30 cellular contexts compared by ENCODE assay signal in the genomic region with DNA sequence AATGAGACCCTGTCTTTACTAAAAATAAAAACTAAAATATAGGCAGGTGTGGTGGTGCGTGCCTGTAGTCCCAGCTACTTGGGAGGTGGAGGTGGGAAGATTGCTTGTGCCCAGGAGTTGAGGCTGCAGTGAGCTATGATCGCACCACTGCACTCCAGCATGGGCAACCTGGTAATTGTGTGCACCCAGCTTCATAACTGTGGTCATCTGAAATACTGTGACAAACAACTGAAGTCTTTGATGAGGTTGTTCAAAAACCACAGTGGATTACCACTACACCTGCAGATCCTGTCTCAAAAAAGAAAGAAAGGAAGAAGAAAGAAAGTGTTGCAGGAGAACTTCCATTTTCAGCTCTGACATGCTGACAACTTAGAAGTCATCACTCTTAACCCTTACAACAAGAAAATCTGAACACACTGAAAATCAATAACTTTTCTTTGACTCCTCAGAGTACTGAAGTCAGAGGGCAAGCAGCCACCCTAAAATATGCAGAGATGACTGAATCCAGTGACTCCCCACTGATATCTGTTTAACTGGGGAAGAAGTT. TPM values are rescaled to one million over a fixed set of nuclear protein-coding genes. Genes with fewer than 3 reads are reported as not detected.
DNase-seq lines count a peak whose midpoint lies in the region; TF ChIP-seq lines count a peak whose summit lies in the region.
"Had no signal": no experiment of that assay in that cellular context is flagged by ENCODE, and none has a peak within 500 bp of the region (broad histone marks: within the 10 kb centered on the region; RNA-seq: fewer than 3 reads in every experiment).

No MANE protein-coding gene starts in this region.

- intact Hi-C loops in activated CD4-positive, alpha-beta memory T cell treated with anti-CD3 and anti-CD28 coated beads for 36 hours (cut with micrococcal nuclease) = loop anchor here (2.0 kb wide), 1 partner anchor 15 kb away; no protein-coding TSS in a partner anchor
- intact Hi-C loops in OCI-LY7 (cut with micrococcal nuclease; ENCODE audit: unreplicated experiment) = loop anchor here (1.0 kb wide), 1 partner anchor 14 kb away; a partner anchor contains a TSS

- H3K4me3 ChIP-seq in BLaER1 treated with 17β-estradiol and CSF1 and Interleukin-3, amounts not matched to agents 10 nM and 100 nM = no peak overlapping the region
- no peak overlapping the region for H3K4me3 ChIP-seq in OCI-LY7 (ENCODE audit: low read depth, low read length, poor library complexity, severe bottlenecking)
- H3K4me3 ChIP-seq: adrenal gland, ovary, right atrium auricular region, transverse colon had no signal

- no peak overlapping the region for H3K27ac ChIP-seq in BLaER1 treated with 17β-estradiol and CSF1 and Interleukin-3, amounts not matched to agents 10 nM and 100 nM
- H3K27ac ChIP-seq in OCI-LY7 (ENCODE audit: low read depth, low read length, poor library complexity, severe bottlenecking) = peak overlapping the region; percentile 25
- H3K27ac ChIP-seq: adrenal gland, ovary, right atrium auricular region, transverse colon had no signal

- H3K79me2 ChIP-seq in OCI-LY7 (ENCODE audit: insufficient read depth, low read depth, low read length) = no peaks in the 10 kb centered on the region

- no peaks in the 10 kb centered on the region for H4K20me1 ChIP-seq in BLaER1 treated with 17β-estradiol and CSF1 and Interleukin-3, amounts not matched to agents 10 nM and 100 nM
- H4K20me1 ChIP-seq in OCI-LY7 (ENCODE audit: insufficient read depth, low read length) = no peaks in the 10 kb centered on the region

- H3K27me3 ChIP-seq in BLaER1 treated with 17β-estradiol and CSF1 and Interleukin-3, amounts not matched to agents 10 nM and 100 nM = no peaks in the 10 kb centered on the region
- H3K27me3 ChIP-seq: ovary, right atrium auricular region had no signal

- peaks cover 21% of the 10 kb centered on the region for H3K9me3 Mint-ChIP-seq in activated CD4-positive, alpha-beta memory T cell treated with anti-CD3 and anti-CD28 coated beads, Interleukin-2, amount 10 ng/mL, durations not matched to agents 7 days and 5 days
- peaks cover 38% of the 10 kb centered on the region for H3K9me3 Mint-ChIP-seq in activated CD4-positive, alpha-beta memory T cell treated with anti-CD3 and anti-CD28 coated beads for 36 hours
- H3K9me3 Mint-ChIP-seq in immature natural killer cell = peaks cover 2 to 31% (median 21%) of the 10 kb centered on the region in 6 donors
- H3K9me3 Mint-ChIP-seq in type B pancreatic cell = peaks cover 8% of the 10 kb centered on the region

- peaks cover 27% of the 10 kb centered on the region for H3K36me3 Mint-ChIP-seq in activated CD4-positive, alpha-beta memory T cell treated with anti-CD3 and anti-CD28 coated beads, Interleukin-2, amount 10 ng/mL, durations not matched to agents 7 days and 5 days (ENCODE audit: low read depth)
- H3K36me3 Mint-ChIP-seq in activated CD4-positive, alpha-beta memory T cell treated with anti-CD3 and anti-CD28 coated beads for 36 hours = peaks cover 18% of the 10 kb centered on the region
- peaks cover 21 to 30% (median 25%) of the 10 kb centered on the region in 3 donors for H3K36me3 Mint-ChIP-seq in immature natural killer cell
- H3K36me3 Mint-ChIP-seq in type B pancreatic cell = no peaks in the 10 kb centered on the region

- peaks cover 3 to 37% (median 19%) of the 10 kb centered on the region in 10 experiments for H3K4me1 ChIP-seq in BLaER1 treated with 17β-estradiol and CSF1 and Interleukin-3, amounts not matched to agents 10 nM and 100 nM
- peaks cover 43% of the 10 kb centered on the region for H3K4me1 ChIP-seq in OCI-LY7 (ENCODE audit: insufficient read depth, low read length, poor library complexity, severe bottlenecking)
- H3K4me1 ChIP-seq: adrenal gland had no signal

- peak overlapping the region in 7 of 11 experiments; percentile 16 to 60 (median 49); a peak in 11 of 22 replicates for H3K4me2 ChIP-seq in BLaER1 treated with 17β-estradiol and CSF1 and Interleukin-3, amounts not matched to agents 10 nM and 100 nM
- peak overlapping the region; percentile 50 for H3K4me2 ChIP-seq in OCI-LY7 (ENCODE audit: low read length)

- H3K4me1 Mint-ChIP-seq in activated CD4-positive, alpha-beta memory T cell treated with anti-CD3 and anti-CD28 coated beads, Interleukin-2, amount 10 ng/mL, durations not matched to agents 7 days and 5 days = peaks cover 37% of the 10 kb centered on the region
- H3K4me1 Mint-ChIP-seq in activated CD4-positive, alpha-beta memory T cell treated with anti-CD3 and anti-CD28 coated beads for 36 hours (ENCODE audit: low read depth) = peaks cover 44% of the 10 kb centered on the region
- H3K4me1 Mint-ChIP-seq in immature natural killer cell = peaks cover 24 to 34% of the 10 kb centered on the region in 2 donors
- no peaks in the 10 kb centered on the region for H3K4me1 Mint-ChIP-seq in type B pancreatic cell (ENCODE audit: unreplicated experiment)

- H3K9me3 ChIP-seq in BLaER1 treated with 17β-estradiol and CSF1 and Interleukin-3, amounts not matched to agents 10 nM and 100 nM (replicated peaks in 1 of 11) = peaks cover 11 to 28% (median 17%) of the 10 kb centered on the region in 11 experiments; a peak in 21 of 22 replicates
- peaks cover 48% of the 10 kb centered on the region for H3K9me3 ChIP-seq in OCI-LY7 (ENCODE audit: low read length)
- H3K9me3 ChIP-seq: adrenal gland, ovary, transverse colon had no signal

- H3K36me3 ChIP-seq in BLaER1 treated with 17β-estradiol and CSF1 and Interleukin-3, amounts not matched to agents 10 nM and 100 nM = no peaks in the 10 kb centered on the region
- H3K36me3 ChIP-seq in OCI-LY7 (ENCODE audit: insufficient read depth, low read length) = no peaks in the 10 kb centered on the region; the same call in 1 of the 2 replicates
- H3K36me3 ChIP-seq: adrenal gland, ovary, right atrium auricular region, transverse colon had no signal

- H3K27me3 Mint-ChIP-seq in activated CD4-positive, alpha-beta memory T cell treated with anti-CD3 and anti-CD28 coated beads, Interleukin-2, amount 10 ng/mL, durations not matched to agents 7 days and 5 days = peaks cover 84% of the 10 kb centered on the region
- peaks cover 11% of the 10 kb centered on the region for H3K27me3 Mint-ChIP-seq in activated CD4-positive, alpha-beta memory T cell treated with anti-CD3 and anti-CD28 coated beads for 36 hours
- peaks cover 7 to 24% (median 8%) of the 10 kb centered on the region in 3 donors for H3K27me3 Mint-ChIP-seq in immature natural killer cell (ENCODE audit: low read depth in 3 of 3)
- H3K27me3 Mint-ChIP-seq in type B pancreatic cell = peaks cover 25% of the 10 kb centered on the region

- no peak for TF ChIP-seq CTCF in OCI-LY7 (conservative IDR thresholded peaks at IDR 0.05; ENCODE audit: low read length)
- no peak for TF ChIP-seq CTCF in type B pancreatic cell (conservative IDR thresholded peaks at IDR 0.05)

- no peaks in the 10 kb centered on the region for H3K9me2 ChIP-seq in OCI-LY7 (ENCODE audit: insufficient read depth, low read length)

- no TSS peak for BruUV-seq in OCI-LY7 (replicated peaks; lab: Mats Ljungman, UMichigan)

- H3K27ac Mint-ChIP-seq in activated CD4-positive, alpha-beta memory T cell treated with anti-CD3 and anti-CD28 coated beads, Interleukin-2, amount 10 ng/mL, durations not matched to agents 7 days and 5 days = no peak overlapping the region
- no peak overlapping the region for H3K27ac Mint-ChIP-seq in activated CD4-positive, alpha-beta memory T cell treated with anti-CD3 and anti-CD28 coated beads for 36 hours
- no peak overlapping the region for H3K27ac Mint-ChIP-seq in immature natural killer cell
- no peak overlapping the region for H3K27ac Mint-ChIP-seq in type B pancreatic cell
- H3K27ac Mint-ChIP-seq: natural killer cell had no signal

- no peak overlapping the region for H3K9ac ChIP-seq in BLaER1 treated with 17β-estradiol and CSF1 and Interleukin-3, amounts not matched to agents 10 nM and 100 nM

- no peak overlapping the region for H3K4me3 Mint-ChIP-seq in activated CD4-positive, alpha-beta memory T cell treated with anti-CD3 and anti-CD28 coated beads, Interleukin-2, amount 10 ng/mL, durations not matched to agents 7 days and 5 days
- no peak overlapping the region for H3K4me3 Mint-ChIP-seq in activated CD4-positive, alpha-beta memory T cell treated with anti-CD3 and anti-CD28 coated beads for 36 hours
- H3K4me3 Mint-ChIP-seq in immature natural killer cell = no peak overlapping the region
- H3K4me3 Mint-ChIP-seq in type B pancreatic cell = no peak overlapping the region
- H3K4me3 Mint-ChIP-seq: natural killer cell had no signal

- H2AFZ ChIP-seq in OCI-LY7 (ENCODE audit: low read length) = no peak overlapping the region

- peak; percentile 46 for DNase-seq in activated CD4-positive, alpha-beta memory T cell treated with anti-CD3 and anti-CD28 coated beads, Interleukin-2, amount 10 ng/mL, durations not matched to agents 7 days and 5 days
- no peak for DNase-seq in activated CD4-positive, alpha-beta memory T cell treated with anti-CD3 and anti-CD28 coated beads for 36 hours
- DNase-seq in OCI-LY7 (ENCODE audit: low spot score) (peak; percentile 85), immature natural killer cell (peak; percentile 22 to 42 (median 26)), medulla oblongata (ENCODE audit: extremely low spot score) (no peak), type B pancreatic cell (ENCODE audit: extremely low spot score, unreplicated experiment) (no peak)
- no peak for DNase-seq in activated CD4-positive, CD25-positive, alpha-beta regulatory T cell treated with anti-CD3 and anti-CD28 coated beads, Interleukin-2, amount 50 U/mL, for 72 hours
- DNase-seq: activated CD4-positive, alpha-beta T cell treated with anti-CD3 and anti-CD28 coated beads for 4 hours; activated T-cell treated with anti-CD3 and anti-CD28 coated beads, Interleukin-2, amount 50 U/mL, for 48 hours; adrenal gland; AML-193; glutamatergic neuron; GOT3; left cardiac atrium; natural killer cell; NCI-H1092; NCI-H1930; NCI-H2227 treated with DMSO at 0.1 percent for 48 hours; NCI-H748 treated with DMSO at 0.1 percent for 48 hours; ovary; PC-3; SIG-M5; stimulated activated CD4-positive, alpha-beta T cell treated with anti-CD3 and anti-CD28 coated beads, Interleukin-12 subunit alpha, Interleukin-12 subunit beta, amount 100 ng/mL, for 4 hours; transverse colon had no signal

- POLR2A ChIA-PET in activated CD4-positive, alpha-beta memory T cell treated with anti-CD3 and anti-CD28 coated beads, Interleukin-2, amount 10 ng/mL, durations not matched to agents 7 days and 5 days (lab: Charles Lee) = interaction anchor here (0.7 to 8.7 kb wide), 4 partner anchors 14 to 64 kb away, joined by 3 to 121 read pairs (median 4); a partner anchor contains a TSS
- POLR2A ChIA-PET in activated CD4-positive, alpha-beta memory T cell treated with anti-CD3 and anti-CD28 coated beads for 36 hours (lab: Charles Lee) = no interaction called here
- POLR2A ChIA-PET in OCI-LY7 (lab: Charles Lee) = no interaction called here

- CTCF ChIA-PET in activated CD4-positive, alpha-beta memory T cell treated with anti-CD3 and anti-CD28 coated beads, Interleukin-2, amount 10 ng/mL, durations not matched to agents 7 days and 5 days (lab: Charles Lee) = interaction anchor here (1.1 to 1.5 kb wide), 5 partner anchors 11 to 37 kb away, joined by 3 to 6 read pairs (median 6); a partner anchor contains a TSS
- CTCF ChIA-PET in activated CD4-positive, alpha-beta memory T cell treated with anti-CD3 and anti-CD28 coated beads for 36 hours (lab: Charles Lee) = interaction anchor here (0.6 to 2.0 kb wide), 3 partner anchors 11 to 454 kb away, joined by 3 to 7 read pairs (median 3); no protein-coding TSS in a partner anchor
- CTCF ChIA-PET in OCI-LY7 (lab: Charles Lee; ENCODE audit: unreplicated experiment) = interaction anchor here (0.6 kb wide), 1 partner anchor 46 kb away, joined by 3 read pairs; no protein-coding TSS in a partner anchor

RNA-seq across cellular contexts. Expression of a gene that starts 13.8 kb away (rescaled TPM):
- 10 to 100 TPM; 51.9 to 57.7 TPM for total RNA-seq in activated CD4-positive, alpha-beta memory T cell treated with anti-CD3 and anti-CD28 coated beads, Interleukin-2, amount 10 ng/mL, durations not matched to agents 7 days and 5 days
- total RNA-seq in activated CD4-positive, alpha-beta memory T cell treated with anti-CD3 and anti-CD28 coated beads for 36 hours = 1 to 10 TPM in 1 of 2 experiments, under 1 TPM in 1; 0.73 to 1.1 TPM
- total RNA-seq in OCI-LY7 (2014; rRNA removed; shearing (Covaris generic)) = 1.7 and 3.7 TPM in 2 replicates
- 1.5 and 2.0 TPM in 2 replicates for total RNA-seq in OCI-LY7 (2022)
- polyA plus RNA-seq in immature natural killer cell = 10 to 100 TPM; 29.0 to 43.5 (median 32.2) TPM
- total RNA-seq in type B pancreatic cell (ENCODE audit: low replicate concordance) = not detected in 2 replicates
- total RNA-seq: A172, bronchial epithelial cell, dermis microvascular lymphatic vessel endothelial cell, endothelial cell of umbilical vein, PC-3, right atrium auricular region had no signal
- polyA plus RNA-seq: endothelial cell of umbilical vein had no signal

Comparison
In these comparisons a context has a peak if more than half of its experiments do, and no peak if none do; other contexts are left out.
1. DNase-seq: peak in activated CD4-positive, alpha-beta memory T cell treated with anti-CD3 and anti-CD28 coated beads, Interleukin-2, amount 10 ng/mL, durations not matched to agents 7 days and 5 days (single experiment), OCI-LY7 (single experiment) and immature natural killer cell (3 of 3); none in activated CD4-positive, alpha-beta memory T cell treated with anti-CD3 and anti-CD28 coated beads for 36 hours (single experiment), activated CD4-positive, CD25-positive, alpha-beta regulatory T cell treated with anti-CD3 and anti-CD28 coated beads, Interleukin-2, amount 50 U/mL, for 72 hours (single experiment), medulla oblongata (single experiment) and type B pancreatic cell (single experiment).
2. RNA of a gene that starts 13.8 kb away (total RNA-seq): 51.9 to 57.7 TPM in activated CD4-positive, alpha-beta memory T cell treated with anti-CD3 and anti-CD28 coated beads, Interleukin-2, amount 10 ng/mL, durations not matched to agents 7 days and 5 days; 1.5 to 3.7 TPM in OCI-LY7, 0.73 to 1.1 TPM in activated CD4-positive, alpha-beta memory T cell treated with anti-CD3 and anti-CD28 coated beads for 36 hours and not detected in type B pancreatic cell; every median in the first group is over 10 times any median in the second.